1 cellular context compared by ENCODE assay signal in genomic region chr2:200377774-200378336, GRCh38.
TF ChIP-seq lines count a peak whose summit lies in the region.

No MANE protein-coding gene starts in this region.

TF ChIP-seq in GM23338, 12 proteins besides CTCF, POLR2A, EP300 and RAD21 (continued from another document):
- no peak for TF ChIP-seq ZNF462 (CRISPR knock-in tag; IDR thresholded peaks at IDR 0.05)
- TF ChIP-seq JUNB (IDR thresholded peaks at IDR 0.05; ENCODE audit: unreplicated experiment) = no peak
- no peak for TF ChIP-seq CREB1 (CRISPR knock-in tag; IDR thresholded peaks at IDR 0.05; ENCODE audit: low read depth)
- TF ChIP-seq POLR2AphosphoS5 (IDR thresholded peaks at IDR 0.05; ENCODE audit: low read depth) = no peak
- no peak for TF ChIP-seq EZH2 (IDR thresholded peaks at IDR 0.05; ENCODE audit: low read depth, unreplicated experiment)
- TF ChIP-seq NANOG (IDR thresholded peaks at IDR 0.05; ENCODE audit: borderline replicate concordance) = no peak
- no peak for TF ChIP-seq STAT1 (IDR thresholded peaks at IDR 0.05; ENCODE audit: unreplicated experiment)
- no peak for TF ChIP-seq EZH2phosphoT487 (IDR thresholded peaks at IDR 0.05; ENCODE audit: unreplicated experiment)
- TF ChIP-seq REST (IDR thresholded peaks at IDR 0.05; ENCODE audit: unreplicated experiment) = no peak
- no peak for TF ChIP-seq ETS1 (IDR thresholded peaks at IDR 0.05)
- TF ChIP-seq ZNF114 (CRISPR knock-in tag; IDR thresholded peaks at IDR 0.05) = no peak
TF ChIP-seq in GM23338: peak in this region for 0.
